Comparison of ENCODE assay signal across 9 cellular contexts in the genomic region with DNA sequence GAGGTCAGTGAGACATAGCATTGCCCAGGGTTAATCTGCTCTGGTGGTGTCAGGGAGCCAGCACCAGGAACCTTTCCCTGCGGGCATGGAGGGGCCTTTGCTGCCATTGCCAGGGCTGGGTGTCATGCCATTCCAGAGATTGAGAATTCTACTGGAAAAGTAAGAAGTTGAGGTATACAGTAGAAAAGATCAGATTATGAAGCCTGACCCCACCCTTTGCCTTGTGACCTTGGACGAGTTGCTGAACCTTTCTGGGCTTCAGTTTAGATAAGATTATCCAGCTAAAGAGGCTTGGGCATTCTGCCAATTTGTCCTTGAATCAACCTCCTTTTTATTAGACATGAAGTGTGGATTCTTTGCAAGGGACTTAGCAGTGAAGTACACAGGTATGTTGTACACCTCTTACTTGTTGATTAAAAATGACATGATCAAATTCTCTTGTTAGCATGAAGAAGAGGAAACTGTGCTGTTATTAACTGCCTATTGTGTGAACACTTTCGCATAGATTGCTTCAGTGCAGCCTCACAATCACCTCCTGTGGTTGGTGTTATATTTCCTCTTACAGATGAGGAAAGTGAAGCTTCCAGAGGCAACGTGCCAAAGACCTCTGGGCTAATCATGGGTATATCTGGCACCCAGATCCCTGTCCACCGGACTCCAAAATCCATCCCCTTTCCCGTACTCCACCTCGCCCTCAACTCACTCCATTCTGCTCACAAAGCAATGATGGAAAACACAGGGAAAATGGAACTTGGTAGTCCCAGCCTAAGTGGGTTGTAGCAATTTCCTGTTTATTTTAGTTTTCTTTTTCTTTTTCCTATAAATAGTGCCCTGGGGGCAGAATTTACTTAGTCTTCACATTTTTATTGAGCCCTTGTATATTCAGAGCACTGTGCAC.
DNase-seq lines count a peak whose midpoint lies in the region; ATAC-seq and TF ChIP-seq lines count a peak whose summit lies in the region.
"Had no signal": no experiment of that assay in that cellular context is flagged by ENCODE, and none has a peak within 500 bp of the region (broad histone marks: within the 10 kb centered on the region; RNA-seq: fewer than 3 reads in every experiment).

No MANE protein-coding gene starts in this region.

- ATAC-seq in GM21737 (IDR thresholded peaks at IDR 0.05; ENCODE audit: unreplicated experiment) (no peak), GM19463 (IDR thresholded peaks at IDR 0.05; ENCODE audit: unreplicated experiment) (no peak)

- no peak for TF ChIP-seq EP300 in tibial nerve (IDR thresholded peaks at IDR 0.05)

- no peak for TF ChIP-seq POLR2A in tibial nerve (IDR thresholded peaks at IDR 0.05)

- no peak overlapping the region for H3K4me3 ChIP-seq in HAP-1
- no peak overlapping the region for H3K4me3 ChIP-seq in fibroblast of villous mesenchyme (ENCODE audit: low read depth, low read length)
- H3K4me3 ChIP-seq in tibial nerve = no peak overlapping the region
- H3K4me3 ChIP-seq: GM23248 had no signal

- DNase-seq in AML-193 (lab: John Stamatoyannopoulos, UW) (peak; percentile 49), HAP-1 (ENCODE audit: low spot score in 2 of 2) (peak; percentile 41 to 45), NOMO-1 treated with dmso at 0.1 percent for 144 hours (lab: John Stamatoyannopoulos, UW; ENCODE audit: unreplicated experiment) (peak; percentile 11), fibroblast of villous mesenchyme (ENCODE audit: low read depth) (peak; percentile 10), tibial nerve (ENCODE audit: low spot score in 2 of 2) (no peak), glomerular visceral epithelial cell (ENCODE audit: extremely low spot score) (no peak)
- DNase-seq: GM23248 had no signal

- H3K27me3 ChIP-seq in HAP-1 (ENCODE audit: low read depth) (no peaks in the 10 kb centered on the region), tibial nerve (no peaks in the 10 kb centered on the region)

- no peaks in the 10 kb centered on the region for H3K36me3 ChIP-seq in HAP-1 (replicated peaks)
- H3K36me3 ChIP-seq in tibial nerve = no peaks in the 10 kb centered on the region

- in situ Hi-C loops in HAP-1 (cut with MboI; ENCODE audit: low sequenced_read_pairs) = no loop called here

- H3K9me3 ChIP-seq in HAP-1 = no peaks in the 10 kb centered on the region
- no peaks in the 10 kb centered on the region for H3K9me3 ChIP-seq in tibial nerve

- 48 to 49% methylated on average over 7 of the region's 7 CpGs for WGBS in tibial nerve, 2 donors

- H3K27ac ChIP-seq in tibial nerve = no peak overlapping the region
- H3K27ac ChIP-seq: GM23248 had no signal

- H3K4me1 ChIP-seq in HAP-1 (peaks cover 28% of the 10 kb centered on the region), tibial nerve (peaks cover 0 to 29% (median 9%) of the 10 kb centered on the region in 4 donors)

- TF ChIP-seq CTCF in fibroblast of villous mesenchyme (IDR thresholded peaks at IDR 0.05; ENCODE audit: insufficient read depth, low read depth, low read length) = no peak
- no peak for TF ChIP-seq CTCF in tibial nerve (IDR thresholded peaks at IDR 0.05)

Comparison
In these comparisons a context has a peak if more than half of its experiments do, and no peak if none do; other contexts are left out.
1. DNase-seq: peak in AML-193 (2 of 2), HAP-1 (2 of 2), NOMO-1 treated with dmso at 0.1 percent for 144 hours (single experiment) and fibroblast of villous mesenchyme (single experiment); none in tibial nerve (0 of 2) and glomerular visceral epithelial cell (single experiment).